7 cellular contexts compared by ENCODE assay signal in the genomic region with DNA sequence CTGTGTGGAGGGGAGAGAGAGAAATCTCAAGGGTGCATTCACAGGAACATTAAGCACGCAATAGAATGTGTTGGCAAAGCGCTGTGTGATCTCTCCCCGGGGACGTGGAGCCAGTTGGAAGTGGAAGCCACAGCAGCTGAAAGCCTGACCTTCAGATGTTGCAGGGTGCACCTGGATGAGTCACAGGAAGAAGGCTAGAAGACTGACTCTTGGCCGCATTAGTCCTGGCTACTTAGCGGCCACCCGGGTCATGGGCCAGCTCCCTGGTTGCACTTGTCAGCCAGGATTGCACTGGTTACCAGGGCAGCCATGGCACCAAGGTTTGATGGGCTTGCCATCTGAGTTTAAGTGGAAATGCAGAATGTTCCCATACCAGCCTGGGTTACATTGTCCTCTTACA.
A peak's percentile ranks its signal among the peaks of the same experiment; 100 is the strongest.
DNase-seq lines count a peak whose midpoint lies in the region; TF ChIP-seq lines count a peak whose summit lies in the region.
"Not testable (repeated sequence)": the region's sequence is repeated elsewhere in the genome, so short reads cannot be mapped to it uniquely, and the experiment has no call there.

No MANE protein-coding gene starts in this region.

- H3K27ac Mint-ChIP-seq in activated naive CD8-positive, alpha-beta T cell treated with anti-CD3 and anti-CD28 coated beads for 36 hours = peak overlapping the region; percentile 16

- H3K4me3 Mint-ChIP-seq in activated naive CD8-positive, alpha-beta T cell treated with anti-CD3 and anti-CD28 coated beads for 36 hours = not testable (repeated sequence)

- H2AFZ ChIP-seq in MM.1S (ENCODE audit: low read length); PC-9: not testable (repeated sequence)

- CTCF ChIA-PET in PC-9 (lab: Charles Lee) = not testable (repeated sequence)

- intact Hi-C loops in PC-9 (cut with micrococcal nuclease; ENCODE audit: unreplicated experiment); posterior vena cava (cut with DNase I): not testable (repeated sequence)

- peak overlapping the region; percentile 74; the same call in 1 of the 2 replicates for H3K4me2 ChIP-seq in MM.1S (ENCODE audit: low read depth, low read length)
- peak overlapping the region; percentile 90 for H3K4me2 ChIP-seq in PC-9

- TF ChIP-seq CTCF in MM.1S (IDR thresholded peaks at IDR 0.05; ENCODE audit: low read length); PC-9 (conservative IDR thresholded peaks at IDR 0.05); fibroblast of mammary gland (conservative IDR thresholded peaks at IDR 0.05; ENCODE audit: control insufficient read depth, insufficient read depth, low read depth, low read length): not testable (repeated sequence)

- not testable (repeated sequence) for H3K27me3 Mint-ChIP-seq in activated naive CD8-positive, alpha-beta T cell treated with anti-CD3 and anti-CD28 coated beads for 36 hours

- not testable (repeated sequence) for H3K36me3 ChIP-seq in MM.1S (replicated peaks; ENCODE audit: insufficient read depth, low read length); PC-9 (ENCODE audit: low read depth)

- not testable (repeated sequence) for H3K36me3 Mint-ChIP-seq in activated naive CD8-positive, alpha-beta T cell treated with anti-CD3 and anti-CD28 coated beads for 36 hours

- H4K20me1 ChIP-seq in MM.1S (ENCODE audit: insufficient read depth, low read length); PC-9 (ENCODE audit: insufficient read depth): not testable (repeated sequence)

- H3K9me2 ChIP-seq in MM.1S (replicated peaks; ENCODE audit: insufficient read depth, low read length); PC-9 (ENCODE audit: insufficient read depth): not testable (repeated sequence)

- DNase-seq in A172 (ENCODE audit: low spot score) (peak; percentile 21), DMS53 (lab: John Stamatoyannopoulos, UW) (peak; percentile 64), MM.1S (peak; percentile 57), PC-9 (peak; percentile 71 to 84), fibroblast of mammary gland (ENCODE audit: low read depth) (peak; percentile 55), posterior vena cava (ENCODE audit: low spot score) (peak; percentile 69)
- not testable (repeated sequence) for DNase-seq in activated naive CD8-positive, alpha-beta T cell treated with anti-CD3 and anti-CD28 coated beads for 36 hours

- peak overlapping the region; percentile 45; the same call in 1 of the 2 replicates for H3K9ac ChIP-seq in MM.1S (ENCODE audit: low read length)

- H3K79me2 ChIP-seq in MM.1S (ENCODE audit: low read length); PC-9 (ENCODE audit: low read depth): not testable (repeated sequence)

- H3K27me3 ChIP-seq in MM.1S (replicated peaks; ENCODE audit: insufficient read depth, low read length); PC-9 (ENCODE audit: insufficient read depth, low read depth): not testable (repeated sequence)

- not testable (repeated sequence) for H3K9me3 ChIP-seq in MM.1S (replicated peaks; ENCODE audit: insufficient read depth, low read length); PC-9 (ENCODE audit: insufficient read depth, low read depth)

- H3K9me3 Mint-ChIP-seq in activated naive CD8-positive, alpha-beta T cell treated with anti-CD3 and anti-CD28 coated beads for 36 hours = not testable (repeated sequence)

- H3F3A ChIP-seq in MM.1S (ENCODE audit: insufficient read depth, low read length) (peaks cover 21% of the 10 kb centered on the region), PC-9 (ENCODE audit: insufficient read depth, low read depth) (peaks cover 16% of the 10 kb centered on the region; the same call in 1 of the 2 replicates)

- peaks cover 24% of the 10 kb centered on the region for H3K4me1 Mint-ChIP-seq in activated naive CD8-positive, alpha-beta T cell treated with anti-CD3 and anti-CD28 coated beads for 36 hours

- H3K4me3 ChIP-seq in MM.1S (ENCODE audit: low read length) = 0 out of 2 replicates have a peak overlapping the region, but pooled peaks have one; percentile 7
- H3K4me3 ChIP-seq in PC-9; fibroblast of mammary gland (ENCODE audit: control insufficient read depth, low read depth, low read length): not testable (repeated sequence)

- H3K4me1 ChIP-seq in MM.1S (ENCODE audit: low read length) (peaks cover 22% of the 10 kb centered on the region), PC-9 (replicated peaks; ENCODE audit: insufficient read depth) (peaks cover 38% of the 10 kb centered on the region)

- POLR2A ChIA-PET in PC-9 (lab: Charles Lee; ENCODE audit: unreplicated experiment) = interaction anchor here (0.5 to 0.6 kb wide), 3 partner anchors 185 to 470 kb away, joined by 3 to 7 read pairs (median 4); no protein-coding TSS in a partner anchor

- not testable (repeated sequence) for BruUV-seq in PC-9 (replicated peaks; lab: Mats Ljungman, UMichigan)

- H3K27ac ChIP-seq in MM.1S (ENCODE audit: low read length) (peak overlapping the region; percentile 88), PC-9 (peak overlapping the region; percentile 38)
